ENCODE assay signal across 9 cellular contexts in the genomic region with DNA sequence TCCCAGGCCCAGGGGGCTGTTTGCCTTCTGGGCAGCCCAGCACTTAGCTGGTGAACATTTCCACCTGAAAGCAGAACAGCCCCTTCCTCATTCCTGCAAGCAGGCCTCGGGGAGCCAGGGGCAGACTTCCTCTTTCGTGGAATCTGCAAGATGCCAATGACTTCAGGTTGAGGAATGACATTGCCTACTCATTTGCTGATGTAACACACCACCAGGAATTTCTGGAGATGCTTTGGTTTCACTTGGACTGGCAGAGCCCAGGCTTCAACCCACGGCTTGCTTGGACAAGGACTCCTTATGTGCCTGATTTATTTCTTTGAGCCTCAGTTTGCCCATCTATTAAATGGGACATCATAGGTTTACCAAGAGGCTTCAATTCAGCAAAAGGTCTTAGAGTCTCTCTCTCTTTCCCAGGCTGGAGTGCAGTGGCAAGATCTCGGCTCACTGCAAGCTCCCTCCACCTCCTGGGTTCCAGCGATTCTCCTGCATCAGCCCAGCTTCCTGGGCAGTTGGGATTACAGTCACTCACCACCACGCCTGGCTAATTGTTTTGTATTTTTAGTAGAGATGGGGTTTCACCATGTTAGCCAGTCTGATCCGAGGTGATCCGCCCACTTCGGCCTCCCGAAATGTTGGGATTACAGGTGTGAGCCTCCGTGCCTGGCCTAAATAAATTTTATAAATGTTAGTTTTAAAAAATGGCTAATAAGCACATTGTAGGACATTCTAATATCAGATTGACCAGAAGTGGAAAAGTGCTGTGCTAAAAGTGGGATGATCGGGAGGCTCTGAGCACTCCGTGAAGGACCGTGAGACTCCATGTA. TPM values are rescaled to one million over a fixed set of nuclear protein-coding genes. Genes with fewer than 3 reads are reported as not detected.
DNase-seq lines count a peak whose midpoint lies in the region; ATAC-seq, FAIRE-seq and TF ChIP-seq lines count a peak whose summit lies in the region.
"Had no signal": no experiment of that assay in that cellular context is flagged by ENCODE, and none has a peak within 500 bp of the region (broad histone marks: within the 10 kb centered on the region; RNA-seq: fewer than 3 reads in every experiment).

No MANE protein-coding gene starts in this region.

- peak overlapping the region; percentile 91 for H3K4me2 ChIP-seq in keratinocyte (ENCODE audit: control insufficient read depth, extremely low read depth, insufficient read depth, low read depth, low read length)

- H3K4me1 Mint-ChIP-seq in activated naive CD4-positive, alpha-beta T cell treated with anti-CD3 and anti-CD28 coated beads, Interleukin-2, amount 50 U/mL, for 24 hours = peaks cover 55% of the 10 kb centered on the region
- H3K4me1 Mint-ChIP-seq in activated CD4-positive, alpha-beta memory T cell treated with anti-CD3 and anti-CD28 coated beads, Interleukin-2, amount 10 ng/mL, durations not matched to agents 7 days and 5 days = peaks cover 69% of the 10 kb centered on the region

- POLR2A ChIA-PET in activated CD4-positive, alpha-beta memory T cell treated with anti-CD3 and anti-CD28 coated beads, Interleukin-2, amount 10 ng/mL, durations not matched to agents 7 days and 5 days (lab: Charles Lee) = interaction anchor here (0.6 to 2.0 kb wide), 7 partner anchors 16 to 857 kb away, joined by 3 to 26 read pairs (median 4); a partner anchor contains a TSS

- H3K27ac Mint-ChIP-seq in activated naive CD4-positive, alpha-beta T cell treated with anti-CD3 and anti-CD28 coated beads, Interleukin-2, amount 50 U/mL, for 24 hours = peak overlapping the region; percentile 64
- H3K27ac Mint-ChIP-seq in activated CD4-positive, alpha-beta memory T cell treated with anti-CD3 and anti-CD28 coated beads, Interleukin-2, amount 10 ng/mL, durations not matched to agents 7 days and 5 days = peak overlapping the region; percentile 96

- dilution Hi-C loops in keratinocyte (cut with MboI; ENCODE audit: extremely low pct_ligation_motif_present, low sequenced_read_pairs) = no loop called here

- H3K27ac ChIP-seq in keratinocyte (ENCODE audit: control insufficient read depth, insufficient read depth, low read length) = peak overlapping the region; percentile 85
- H3K27ac ChIP-seq in urinary bladder (ENCODE audit: low read depth) = peak overlapping the region; percentile 68

- no peak for DNase-seq in activated naive CD4-positive, alpha-beta T cell treated with Interleukin-2 at 50 U/mL for 16 hours
- DNase-seq in activated CD4-positive, alpha-beta memory T cell treated with anti-CD3 and anti-CD28 coated beads, Interleukin-2, amount 10 ng/mL, durations not matched to agents 7 days and 5 days = no peak
- DNase-seq in keratinocyte (ENCODE audit: low read depth, low spot score) (peak; percentile 91), DMS 273 treated with DMSO at 0.1 percent for 48 hours (lab: John Stamatoyannopoulos, UW) (no peak)
- DNase-seq: SIG-M5 had no signal

- peak; percentile 93 for FAIRE-seq in keratinocyte (lab: Jason Lieb, UNC)

- peak overlapping the region; percentile 46 for H3K9ac ChIP-seq in keratinocyte (ENCODE audit: control insufficient read depth, extremely low read depth, insufficient read depth, low read length)

- H3K9me3 ChIP-seq in keratinocyte (ENCODE audit: control insufficient read depth, low read depth, low read length) = no peaks in the 10 kb centered on the region

- peak overlapping the region; percentile 84 for H2AFZ ChIP-seq in keratinocyte (ENCODE audit: control insufficient read depth, low read length)

- H3K79me2 ChIP-seq in keratinocyte (ENCODE audit: control insufficient read depth, insufficient read depth, low read length) = peaks cover 5% of the 10 kb centered on the region

- H3K36me3 Mint-ChIP-seq in activated naive CD4-positive, alpha-beta T cell treated with anti-CD3 and anti-CD28 coated beads, Interleukin-2, amount 50 U/mL, for 24 hours = peaks cover 10% of the 10 kb centered on the region
- peaks cover 40% of the 10 kb centered on the region for H3K36me3 Mint-ChIP-seq in activated CD4-positive, alpha-beta memory T cell treated with anti-CD3 and anti-CD28 coated beads, Interleukin-2, amount 10 ng/mL, durations not matched to agents 7 days and 5 days (ENCODE audit: low read depth)

- H3K27me3 ChIP-seq in keratinocyte (ENCODE audit: control insufficient read depth, extremely low read depth, insufficient read depth, low read length) = no peaks in the 10 kb centered on the region

- H3K36me3 ChIP-seq in keratinocyte (ENCODE audit: control insufficient read depth in 2 of 2, extremely low read depth in 1 of 2, insufficient read depth in 2 of 2, low read length in 2 of 2) (peaks cover 5 to 17% of the 10 kb centered on the region in 2 experiments), urinary bladder (ENCODE audit: insufficient read depth) (no peaks in the 10 kb centered on the region)

- H3K27me3 Mint-ChIP-seq in activated naive CD4-positive, alpha-beta T cell treated with anti-CD3 and anti-CD28 coated beads, Interleukin-2, amount 50 U/mL, for 24 hours = no peaks in the 10 kb centered on the region
- H3K27me3 Mint-ChIP-seq in activated CD4-positive, alpha-beta memory T cell treated with anti-CD3 and anti-CD28 coated beads, Interleukin-2, amount 10 ng/mL, durations not matched to agents 7 days and 5 days = peaks cover 6% of the 10 kb centered on the region

- CTCF ChIA-PET in activated CD4-positive, alpha-beta memory T cell treated with anti-CD3 and anti-CD28 coated beads, Interleukin-2, amount 10 ng/mL, durations not matched to agents 7 days and 5 days (lab: Charles Lee) = interaction anchor here (1.3 to 1.5 kb wide), 3 partner anchors 9 to 850 kb away, joined by 3 to 5 read pairs (median 3); a partner anchor contains a TSS

- no peak for TF ChIP-seq CTCF in keratinocyte (optimal IDR thresholded peaks at IDR 0.05 in 1 of 3, IDR thresholded peaks at IDR 0.05 in 1 of 3, conservative IDR thresholded peaks at IDR 0.05 in 1 of 3; ENCODE audit: extremely low read depth in 1 of 3, insufficient read depth in 2 of 3, low read length in 3 of 3)

- 85% methylated on average over 14 of the region's 14 CpGs for WGBS in urinary bladder

- ATAC-seq in activated CD4-positive, CD25-positive, alpha-beta regulatory T cell treated with anti-CD3 and anti-CD28 coated beads, Interleukin-2, amount 50 U/mL, for 24 hours = no peak
- no peak for ATAC-seq in GM18858 (IDR thresholded peaks at IDR 0.05; ENCODE audit: unreplicated experiment)

- peak overlapping the region; percentile 93 for H3K4me3 Mint-ChIP-seq in activated naive CD4-positive, alpha-beta T cell treated with anti-CD3 and anti-CD28 coated beads, Interleukin-2, amount 50 U/mL, for 24 hours
- H3K4me3 Mint-ChIP-seq in activated CD4-positive, alpha-beta memory T cell treated with anti-CD3 and anti-CD28 coated beads, Interleukin-2, amount 10 ng/mL, durations not matched to agents 7 days and 5 days = peak overlapping the region; percentile 98

- no peaks in the 10 kb centered on the region for H4K20me1 ChIP-seq in keratinocyte (ENCODE audit: control insufficient read depth, extremely low read depth, insufficient read depth, low read length)

- no peaks in the 10 kb centered on the region for H3K9me3 Mint-ChIP-seq in activated naive CD4-positive, alpha-beta T cell treated with anti-CD3 and anti-CD28 coated beads, Interleukin-2, amount 50 U/mL, for 24 hours
- no peaks in the 10 kb centered on the region for H3K9me3 Mint-ChIP-seq in activated CD4-positive, alpha-beta memory T cell treated with anti-CD3 and anti-CD28 coated beads, Interleukin-2, amount 10 ng/mL, durations not matched to agents 7 days and 5 days

- peaks cover 32% of the 10 kb centered on the region for H3K4me1 ChIP-seq in keratinocyte (ENCODE audit: control insufficient read depth, extremely low read depth, insufficient read depth, low read length)
- peaks cover 2% of the 10 kb centered on the region for H3K4me1 ChIP-seq in urinary bladder (ENCODE audit: insufficient read depth)

- H3K9me1 ChIP-seq in keratinocyte (ENCODE audit: control insufficient read depth, extremely low read depth, insufficient read depth, low read length) = peaks cover 3% of the 10 kb centered on the region

- H3K4me3 ChIP-seq in keratinocyte (ENCODE audit: control insufficient read depth in 2 of 3, extremely low read depth in 1 of 3, insufficient read depth in 2 of 3, low read depth in 1 of 3, low read length in 3 of 3) (peak overlapping the region in 2 of 3 experiments; percentile 32 to 44), urinary bladder (ENCODE audit: low read depth, low read length) (no peak overlapping the region)

RNA-seq across cellular contexts. Expression of a gene that starts 0.9 kb away (rescaled TPM):
- 100 to 1,000 TPM; 102 to 104 TPM for total RNA-seq in activated CD4-positive, alpha-beta memory T cell treated with anti-CD3 and anti-CD28 coated beads, Interleukin-2, amount 10 ng/mL, durations not matched to agents 7 days and 5 days
- polyA plus RNA-seq in keratinocyte = 20.1 to 31.5 TPM (median 22.1 TPM) in 3 replicates
- polyA plus RNA-seq in keratinocyte (2011; ENCODE audit: low read depth) = 15.7 TPM
- polyA plus RNA-seq in keratinocyte (2011; cell fraction: cytosol; rRNA removed) = 11.9 and 12.5 TPM in 2 replicates
- polyA plus RNA-seq in keratinocyte (2011; cell fraction: nucleus; rRNA removed) = 114 and 137 TPM in 2 replicates
- 21.2 and 28.3 TPM in 2 replicates for polyA plus RNA-seq in keratinocyte (2012; ENCODE audit: low replicate concordance)
- 27.9 to 31.2 TPM (median 30.7 TPM) in 3 replicates for polyA minus RNA-seq in keratinocyte
- 11.7 TPM for polyA minus RNA-seq in keratinocyte (2011; cell fraction: cytosol; rRNA and poly(A)+ RNA removed)
- 47.2 and 64.7 TPM in 2 replicates for polyA minus RNA-seq in keratinocyte (2011; cell fraction: nucleus; rRNA and poly(A)+ RNA removed)
- total RNA-seq in urinary bladder = 33.0 TPM
- 22.3 TPM for polyA plus RNA-seq in urinary bladder
